Comparison of ENCODE assay signal across 8 cellular contexts in the genomic region with DNA sequence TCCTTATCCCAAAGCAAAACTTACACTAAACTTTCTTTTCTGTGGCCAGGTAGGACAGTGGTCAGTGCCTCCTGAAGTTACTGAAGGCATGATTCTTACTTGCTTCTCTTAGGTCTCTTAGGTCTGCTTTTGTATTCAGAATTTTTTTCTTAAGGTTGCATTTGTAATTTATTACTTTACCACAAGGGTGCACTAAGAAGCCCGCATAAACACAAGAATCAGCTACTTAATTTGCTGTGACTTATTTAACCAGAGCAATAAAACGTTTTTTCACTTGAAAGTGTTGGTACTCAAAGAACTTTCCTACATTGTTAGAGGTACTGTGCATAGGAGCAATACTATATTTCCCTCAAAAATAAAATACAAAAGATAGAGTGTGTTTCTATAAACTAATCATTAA.
DNase-seq lines count a peak whose midpoint lies in the region; ATAC-seq, FAIRE-seq and TF ChIP-seq lines count a peak whose summit lies in the region.

No MANE protein-coding gene starts in this region.

- TF ChIP-seq CTCF in HFF-Myc (IDR thresholded peaks at IDR 0.05; ENCODE audit: low read depth, low read length, missing control alignments) (peak; percentile 34), WERI-Rb-1 (IDR thresholded peaks at IDR 0.05; ENCODE audit: low read depth, low read length) (no peak)

- no peak overlapping the region for H3K4me3 ChIP-seq in HFF-Myc (replicated peaks; ENCODE audit: low read depth, low read length)
- no peak overlapping the region for H3K4me3 ChIP-seq in WERI-Rb-1 (ENCODE audit: low read depth, low read length)
- no peak overlapping the region for H3K4me3 ChIP-seq in effector memory CD4-positive, alpha-beta T cell (ENCODE audit: insufficient read depth, low read depth, low read length, poor library complexity, severe bottlenecking)

- DNase-seq in AG20443 (ENCODE audit: low spot score) (peak; percentile 37), HFF-Myc (ENCODE audit: extremely low read depth, low read depth) (peak; percentile 22), WERI-Rb-1 (no peak)
- DNase-seq in effector memory CD4-positive, alpha-beta T cell = no peak

- H3K36me3 ChIP-seq in WERI-Rb-1 = no peaks in the 10 kb centered on the region
- H3K36me3 ChIP-seq in effector memory CD4-positive, alpha-beta T cell (ENCODE audit: control insufficient read depth, insufficient read depth, low read length) = no peaks in the 10 kb centered on the region

- ATAC-seq in SK-N-SH treated with all-trans-retinoic acid at 6 μM for 48 hours (peak; percentile 68), GM19328 (IDR thresholded peaks at IDR 0.05; ENCODE audit: unreplicated experiment) (no peak), GM18907 (IDR thresholded peaks at IDR 0.05; ENCODE audit: unreplicated experiment) (no peak)

- H3K27ac ChIP-seq in WERI-Rb-1 = no peak overlapping the region
- no peak overlapping the region for H3K27ac ChIP-seq in effector memory CD4-positive, alpha-beta T cell (ENCODE audit: insufficient read depth, low read length, poor library complexity, severe bottlenecking)

- H3K4me1 ChIP-seq in effector memory CD4-positive, alpha-beta T cell (ENCODE audit: control insufficient read depth, insufficient read depth, low read length, poor library complexity, severe bottlenecking) = no peaks in the 10 kb centered on the region

- H3K27me3 ChIP-seq in WERI-Rb-1 (ENCODE audit: insufficient read depth, low read depth, severe bottlenecking) = no peaks in the 10 kb centered on the region
- H3K27me3 ChIP-seq in effector memory CD4-positive, alpha-beta T cell (replicated peaks; ENCODE audit: control insufficient read depth, insufficient read depth, low read length, poor library complexity, severe bottlenecking) = no peaks in the 10 kb centered on the region

- FAIRE-seq in islet of Langerhans (lab: Jason Lieb, UNC) = peak; percentile 5

- H3K9me3 ChIP-seq in WERI-Rb-1 (ENCODE audit: severe bottlenecking) = no peaks in the 10 kb centered on the region
- H3K9me3 ChIP-seq in effector memory CD4-positive, alpha-beta T cell (ENCODE audit: control insufficient read depth, low read length) = no peaks in the 10 kb centered on the region

TF ChIP-seq in SK-N-SH treated with all-trans-retinoic acid at 6 μM for 48 hours, 23 proteins besides CTCF, POLR2A, EP300 and RAD21:
- TF ChIP-seq OSR1 (CRISPR knock-in tag; IDR thresholded peaks at IDR 0.05) (no peak), BACH2 (CRISPR knock-in tag; IDR thresholded peaks at IDR 0.05; ENCODE audit: borderline replicate concordance) (no peak), ISL1 (CRISPR knock-in tag; IDR thresholded peaks at IDR 0.05) (no peak), GLIS3 (CRISPR knock-in tag; IDR thresholded peaks at IDR 0.05) (no peak), TCF4 (CRISPR knock-in tag; IDR thresholded peaks at IDR 0.05; ENCODE audit: borderline replicate concordance) (no peak), ZNF8 (CRISPR knock-in tag; IDR thresholded peaks at IDR 0.05) (no peak), RARB (CRISPR knock-in tag; IDR thresholded peaks at IDR 0.05) (no peak), SNAI2 (CRISPR knock-in tag; IDR thresholded peaks at IDR 0.05) (no peak), ZFP3 (CRISPR knock-in tag; IDR thresholded peaks at IDR 0.05) (no peak), ARNTL (CRISPR knock-in tag; IDR thresholded peaks at IDR 0.05; ENCODE audit: borderline replicate concordance, low read depth) (no peak)
- TF ChIP-seq, protein P1, sequence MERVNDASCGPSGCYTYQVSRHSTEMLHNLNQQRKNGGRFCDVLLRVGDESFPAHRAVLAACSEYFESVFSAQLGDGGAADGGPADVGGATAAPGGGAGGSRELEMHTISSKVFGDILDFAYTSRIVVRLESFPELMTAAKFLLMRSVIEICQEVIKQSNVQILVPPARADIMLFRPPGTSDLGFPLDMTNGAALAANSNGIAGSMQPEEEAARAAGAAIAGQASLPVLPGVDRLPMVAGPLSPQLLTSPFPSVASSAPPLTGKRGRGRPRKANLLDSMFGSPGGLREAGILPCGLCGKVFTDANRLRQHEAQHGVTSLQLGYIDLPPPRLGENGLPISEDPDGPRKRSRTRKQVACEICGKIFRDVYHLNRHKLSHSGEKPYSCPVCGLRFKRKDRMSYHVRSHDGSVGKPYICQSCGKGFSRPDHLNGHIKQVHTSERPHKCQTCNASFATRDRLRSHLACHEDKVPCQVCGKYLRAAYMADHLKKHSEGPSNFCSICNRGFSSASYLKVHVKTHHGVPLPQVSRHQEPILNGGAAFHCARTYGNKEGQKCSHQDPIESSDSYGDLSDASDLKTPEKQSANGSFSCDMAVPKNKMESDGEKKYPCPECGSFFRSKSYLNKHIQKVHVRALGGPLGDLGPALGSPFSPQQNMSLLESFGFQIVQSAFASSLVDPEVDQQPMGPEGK (CRISPR knock-in tag; IDR thresholded peaks at IDR 0.05; ENCODE audit: borderline replicate concordance) = no peak

Comparison
In these comparisons a context has a peak if more than half of its experiments do, and no peak if none do; other contexts are left out.
1. DNase-seq: peak in AG20443 (single experiment) and HFF-Myc (single experiment); none in WERI-Rb-1 (single experiment) and effector memory CD4-positive, alpha-beta T cell (0 of 3).